Comparison of ENCODE assay signal across 20 cellular contexts in the genomic region with DNA sequence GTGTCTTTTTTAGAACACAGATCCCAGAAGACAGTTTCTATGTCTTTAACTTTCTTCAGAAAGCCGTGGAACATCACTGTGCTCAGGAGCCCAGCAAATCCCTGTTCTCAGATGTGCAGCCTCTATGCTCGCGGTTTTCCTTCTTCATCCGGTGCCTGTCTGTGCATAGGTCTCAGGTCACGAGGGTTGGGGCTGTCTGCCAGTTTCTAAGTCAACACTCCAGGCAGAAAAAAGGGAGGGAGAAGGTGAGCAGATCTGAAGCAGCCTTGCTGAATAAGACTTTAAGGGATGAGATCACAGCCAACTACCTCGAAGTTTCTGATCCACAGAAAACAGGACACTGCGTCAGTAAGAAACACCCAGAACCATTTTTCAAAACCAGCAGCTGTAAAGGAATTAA.
DNase-seq lines count a peak whose midpoint lies in the region; ATAC-seq, FAIRE-seq and TF ChIP-seq lines count a peak whose summit lies in the region.
"Had no signal": no experiment of that assay in that cellular context is flagged by ENCODE, and none has a peak within 500 bp of the region (broad histone marks: within the 10 kb centered on the region; RNA-seq: fewer than 3 reads in every experiment).

No MANE protein-coding gene starts in this region.

- no peak overlapping the region for H3K27ac Mint-ChIP-seq in activated T-cell treated with anti-CD3 and anti-CD28 coated beads, Interleukin-2, amount 50 U/mL, for 72 hours
- H3K27ac Mint-ChIP-seq: B cell, IgD-negative memory B cell had no signal

- H3K9me3 Mint-ChIP-seq in activated T-cell treated with anti-CD3 and anti-CD28 coated beads, Interleukin-2, amount 50 U/mL, for 72 hours, result no peaks in the 10 kb centered on the region
- H3K9me3 Mint-ChIP-seq: IgD-negative memory B cell had no signal

- FAIRE-seq in HTR-8/SVneo (lab: Jason Lieb, UNC), result no peak
- FAIRE-seq: H1 had no signal

- H3K27me3 Mint-ChIP-seq in activated T-cell treated with anti-CD3 and anti-CD28 coated beads, Interleukin-2, amount 50 U/mL, for 72 hours (ENCODE audit: low read depth), result peaks cover 72% of the 10 kb centered on the region

- H3K4me3 ChIP-seq in retinal pigment epithelial cell (ENCODE audit: low read length), result no peak overlapping the region
- H3K4me3 ChIP-seq: PC-9, SJSA1 had no signal

- DNase-seq in DMS 273 (lab: John Stamatoyannopoulos, UW; ENCODE audit: unreplicated experiment), result peak; percentile 45
- DNase-seq in DMS 273 treated with DMSO at 0.1 percent for 48 hours (lab: John Stamatoyannopoulos, UW), result no peak
- peak; percentile 33 for DNase-seq in NCI-H2029 (lab: John Stamatoyannopoulos, UW)
- peak; percentile 37 for DNase-seq in retinal pigment epithelial cell (ENCODE audit: low read depth)
- DNase-seq in germinal center (ENCODE audit: low spot score), result no peak
- DNase-seq in HTR-8/SVneo (ENCODE audit: insufficient read length, low spot score), result no peak
- DNase-seq in activated T-cell treated with anti-CD3 and anti-CD28 coated beads, Interleukin-2, amount 50 U/mL, for 72 hours, result no peak
- DNase-seq: Caco-2; CD4-positive, CD25-positive, alpha-beta regulatory T cell; DND-41; NCI-H187; NCI-H226; NCI-H526 treated with DMSO at 0.1 percent for 48 hours; PC-9 had no signal

- H3K4me1 Mint-ChIP-seq in activated T-cell treated with anti-CD3 and anti-CD28 coated beads, Interleukin-2, amount 50 U/mL, for 72 hours (ENCODE audit: low read depth), result no peaks in the 10 kb centered on the region
- H3K4me1 Mint-ChIP-seq: B cell; CD4-positive, CD25-positive, alpha-beta regulatory T cell; IgD-negative memory B cell had no signal

- peak overlapping the region; percentile 54 for H3K27ac ChIP-seq in VCaP
- H3K27ac ChIP-seq: 22Rv1, PC-9, SJSA1 had no signal

- TF ChIP-seq CTCF in VCaP (conservative IDR thresholded peaks at IDR 0.05) (no peak), retinal pigment epithelial cell (conservative IDR thresholded peaks at IDR 0.05; ENCODE audit: low read depth, low read length) (no peak)

- H3K36me3 Mint-ChIP-seq in activated T-cell treated with anti-CD3 and anti-CD28 coated beads, Interleukin-2, amount 50 U/mL, for 72 hours (ENCODE audit: insufficient read depth in 2 of 2), result no peaks in the 10 kb centered on the region
- H3K36me3 Mint-ChIP-seq: CD4-positive, CD25-positive, alpha-beta regulatory T cell; IgD-negative memory B cell had no signal

- no peak for ATAC-seq in activated T-cell treated with anti-CD3 and anti-CD28 coated beads, Interleukin-2, amount 50 U/mL, for 72 hours (replicated peaks in 1 of 2)

- no peak overlapping the region for H3K4me3 Mint-ChIP-seq in activated T-cell treated with anti-CD3 and anti-CD28 coated beads, Interleukin-2, amount 50 U/mL, for 72 hours
- H3K4me3 Mint-ChIP-seq: B cell; CD4-positive, CD25-positive, alpha-beta regulatory T cell; IgD-negative memory B cell had no signal

Comparison
In these comparisons a context has a peak if more than half of its experiments do, and no peak if none do; other contexts are left out.
1. DNase-seq: peak in DMS 273 (single experiment), NCI-H2029 (single experiment) and retinal pigment epithelial cell (single experiment); none in DMS 273 treated with DMSO at 0.1 percent for 48 hours (single experiment), germinal center (single experiment), HTR-8/SVneo (single experiment) and activated T-cell treated with anti-CD3 and anti-CD28 coated beads, Interleukin-2, amount 50 U/mL, for 72 hours (0 of 2).